15 cellular contexts compared by ENCODE assay signal in the genomic region with DNA sequence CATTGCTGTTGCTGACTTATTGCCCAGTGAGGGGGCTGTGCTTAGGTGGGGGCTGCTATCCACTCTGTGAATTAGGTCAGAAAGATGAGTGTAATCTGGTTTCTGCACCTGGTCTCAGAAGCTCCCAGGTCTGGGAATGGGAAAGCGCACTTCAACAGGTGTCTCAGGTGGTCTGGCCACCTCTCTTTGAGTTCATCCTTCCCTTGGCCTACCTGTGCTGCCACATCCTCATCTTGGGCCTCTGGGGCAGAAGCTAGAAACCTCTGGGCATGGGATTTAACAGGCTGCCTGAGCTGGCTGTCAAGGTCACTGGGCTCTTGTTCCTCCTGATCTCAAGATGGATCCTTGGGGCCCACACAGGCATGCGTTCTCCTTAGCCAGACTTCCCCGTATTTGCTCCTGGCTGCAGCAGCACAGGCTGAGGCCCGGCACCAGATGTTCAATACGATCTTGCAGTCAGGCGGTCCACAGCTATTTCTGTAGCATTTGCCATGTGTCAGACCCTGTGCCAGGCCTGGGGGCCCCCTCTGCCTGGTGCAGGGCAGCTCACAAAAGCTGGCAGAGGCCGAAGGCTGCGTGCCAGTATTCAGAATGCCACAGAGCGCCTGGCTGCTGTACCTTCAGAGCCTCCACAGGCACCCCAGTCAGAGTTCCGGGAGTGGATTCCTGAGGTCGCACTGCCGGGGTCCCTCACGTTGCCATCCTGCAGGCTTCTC. TPM values are rescaled to one million over a fixed set of nuclear protein-coding genes. Genes with fewer than 3 reads are reported as not detected.
DNase-seq lines count a peak whose midpoint lies in the region; ATAC-seq, FAIRE-seq and TF ChIP-seq lines count a peak whose summit lies in the region.
"Not testable (repeated sequence)": the region's sequence is repeated elsewhere in the genome, so short reads cannot be mapped to it uniquely, and the experiment has no call there.
"Had no signal": no experiment of that assay in that cellular context is flagged by ENCODE, and none has a peak within 500 bp of the region (broad histone marks: within the 10 kb centered on the region; RNA-seq: fewer than 3 reads in every experiment).

No MANE protein-coding gene starts in this region.

- peaks cover 40% of the 10 kb centered on the region for H3K4me1 Mint-ChIP-seq in activated CD8-positive, alpha-beta T cell treated with anti-CD3 and anti-CD28 coated beads for 36 hours (ENCODE audit: low read depth)
- peaks cover 15% of the 10 kb centered on the region for H3K4me1 Mint-ChIP-seq in activated naive CD8-positive, alpha-beta T cell treated with anti-CD3 and anti-CD28 coated beads, Interleukin-2, amount 10 ng/mL, durations not matched to agents 7 days and 5 days

- not testable (repeated sequence) for H2AFZ ChIP-seq in OCI-LY1 (ENCODE audit: low read length); endothelial cell of umbilical vein (ENCODE audit: low read depth, low read length)

- not testable (repeated sequence) for BruUV-seq in endothelial cell of umbilical vein (replicated peaks; lab: Mats Ljungman, UMichigan)

- 73 to 86% methylated on average over 6 to 10 of the region's 13 CpGs for WGBS in lung, 2 donors

- CTCF ChIA-PET in activated CD8-positive, alpha-beta T cell treated with anti-CD3 and anti-CD28 coated beads for 36 hours (lab: Charles Lee), result interaction anchor here (1.1 kb wide), 1 partner anchor 14 kb away, joined by 5 read pairs; no protein-coding TSS in a partner anchor
- CTCF ChIA-PET in endothelial cell of umbilical vein (lab: Charles Lee), result not testable (repeated sequence)

- H3K27ac Mint-ChIP-seq in activated CD8-positive, alpha-beta T cell treated with anti-CD3 and anti-CD28 coated beads for 36 hours, result peak overlapping the region; percentile 81
- H3K27ac Mint-ChIP-seq in activated naive CD8-positive, alpha-beta T cell treated with anti-CD3 and anti-CD28 coated beads, Interleukin-2, amount 10 ng/mL, durations not matched to agents 7 days and 5 days, result peak overlapping the region; percentile 84

- not testable (repeated sequence) for TF ChIP-seq CTCF in OCI-LY1 (IDR thresholded peaks at IDR 0.05; ENCODE audit: low read length); activated CD8-positive, alpha-beta T cell treated with anti-CD3 and anti-CD28 coated beads for 36 hours (IDR thresholded peaks at IDR 0.05); endothelial cell of umbilical vein (IDR thresholded peaks at IDR 0.05; ENCODE audit: extremely low read depth in 1 of 2, insufficient read depth in 1 of 2, low read depth in 1 of 2, low read length in 2 of 2); lung (IDR thresholded peaks at IDR 0.05; ENCODE audit: control extremely low read depth, extremely low read depth); upper lobe of right lung (IDR thresholded peaks at IDR 0.05)

- H3K9me1 ChIP-seq in endothelial cell of umbilical vein (replicated peaks; ENCODE audit: control insufficient read depth, extremely low read depth, insufficient read depth, low read length), result not testable (repeated sequence)

- not testable (repeated sequence) for H3K9me2 ChIP-seq in OCI-LY1 (ENCODE audit: low read depth, low read length)

- H3K4me1 ChIP-seq in OCI-LY1 (ENCODE audit: insufficient read depth, low read length, severe bottlenecking) (peaks cover 16% of the 10 kb centered on the region), skeletal muscle tissue (ENCODE audit: control insufficient read depth in 3 of 3, insufficient read depth in 3 of 3, low read length in 3 of 3) (peaks cover 3 to 16% (median 4%) of the 10 kb centered on the region in 3 donors)
- not testable (repeated sequence) for H3K4me1 ChIP-seq in endothelial cell of umbilical vein (ENCODE audit: control insufficient read depth, extremely low read depth, insufficient read depth, low read length); lung (ENCODE audit: control insufficient read depth in 2 of 2, insufficient read depth in 2 of 2, low read length in 2 of 2); upper lobe of right lung

- not testable (repeated sequence) for H3K9me3 ChIP-seq in OCI-LY1 (ENCODE audit: low read length); endothelial cell of umbilical vein (replicated peaks; ENCODE audit: control insufficient read depth, insufficient read depth, low read length); lung (ENCODE audit: control insufficient read depth in 2 of 2, insufficient read depth in 1 of 2, low read length in 1 of 2); skeletal muscle tissue (ENCODE audit: control insufficient read depth in 3 of 3, low read length in 3 of 3); upper lobe of right lung

- not testable (repeated sequence) for H3K9ac ChIP-seq in OCI-LY1 (ENCODE audit: low read length); endothelial cell of umbilical vein (replicated peaks; ENCODE audit: extremely low read depth, insufficient read depth, low read length)
- H3K9ac ChIP-seq in skeletal muscle tissue (ENCODE audit: low read depth in 1 of 3, low read length in 3 of 3), result peak overlapping the region in 1 of 3 donors; percentile 16

- not testable (repeated sequence) for H3K9me3 Mint-ChIP-seq in activated CD8-positive, alpha-beta T cell treated with anti-CD3 and anti-CD28 coated beads for 36 hours; activated naive CD8-positive, alpha-beta T cell treated with anti-CD3 and anti-CD28 coated beads, Interleukin-2, amount 10 ng/mL, durations not matched to agents 7 days and 5 days

- not testable (repeated sequence) for H3K4me3 Mint-ChIP-seq in activated CD8-positive, alpha-beta T cell treated with anti-CD3 and anti-CD28 coated beads for 36 hours; activated naive CD8-positive, alpha-beta T cell treated with anti-CD3 and anti-CD28 coated beads, Interleukin-2, amount 10 ng/mL, durations not matched to agents 7 days and 5 days

- not testable (repeated sequence) for FAIRE-seq in endothelial cell of umbilical vein (lab: Jason Lieb, UNC)

- ATAC-seq in activated CD8-positive, alpha-beta T cell treated with anti-CD3 and anti-CD28 coated beads for 36 hours; activated naive CD8-positive, alpha-beta T cell treated with anti-CD3 and anti-CD28 coated beads, Interleukin-2, amount 10 ng/mL, durations not matched to agents 7 days and 5 days (ENCODE audit: low read depth); lung (ENCODE audit: insufficient read depth, low FRiP score); upper lobe of right lung: not testable (repeated sequence)

- not testable (repeated sequence) for H4K20me1 ChIP-seq in OCI-LY1 (ENCODE audit: insufficient read depth, low read length); endothelial cell of umbilical vein (replicated peaks; ENCODE audit: control insufficient read depth, extremely low read depth, insufficient read depth, low read length)

- peak; percentile 16 for DNase-seq in DMS53 (lab: John Stamatoyannopoulos, UW)
- DNase-seq in activated CD8-positive, alpha-beta T cell treated with anti-CD3 and anti-CD28 coated beads for 36 hours; activated naive CD8-positive, alpha-beta T cell treated with anti-CD3 and anti-CD28 coated beads, Interleukin-2, amount 10 ng/mL, durations not matched to agents 7 days and 5 days; endothelial cell of umbilical vein (ENCODE audit: low read depth, low spot score); lung (ENCODE audit: low spot score); upper lobe of right lung: not testable (repeated sequence)

- H3K79me2 ChIP-seq in OCI-LY1 (ENCODE audit: insufficient read depth, low read length); endothelial cell of umbilical vein (ENCODE audit: control insufficient read depth, insufficient read depth, low read length): not testable (repeated sequence)

- H3K27me3 Mint-ChIP-seq in activated CD8-positive, alpha-beta T cell treated with anti-CD3 and anti-CD28 coated beads for 36 hours; activated naive CD8-positive, alpha-beta T cell treated with anti-CD3 and anti-CD28 coated beads, Interleukin-2, amount 10 ng/mL, durations not matched to agents 7 days and 5 days: not testable (repeated sequence)

- not testable (repeated sequence) for H3K36me3 Mint-ChIP-seq in activated CD8-positive, alpha-beta T cell treated with anti-CD3 and anti-CD28 coated beads for 36 hours (ENCODE audit: low read depth); activated naive CD8-positive, alpha-beta T cell treated with anti-CD3 and anti-CD28 coated beads, Interleukin-2, amount 10 ng/mL, durations not matched to agents 7 days and 5 days

- POLR2A ChIA-PET in activated CD8-positive, alpha-beta T cell treated with anti-CD3 and anti-CD28 coated beads for 36 hours (lab: Charles Lee), result interaction anchor here (0.7 kb wide), 1 partner anchor 376 kb away, joined by 3 read pairs; no protein-coding TSS in a partner anchor
- POLR2A ChIA-PET in activated naive CD8-positive, alpha-beta T cell treated with anti-CD3 and anti-CD28 coated beads, Interleukin-2, amount 10 ng/mL, durations not matched to agents 7 days and 5 days (lab: Charles Lee), result interaction anchor here (0.7 to 1.1 kb wide), 3 partner anchors 13 to 14 kb away, joined by 3 to 6 read pairs (median 3); a partner anchor contains a TSS
- POLR2A ChIA-PET in endothelial cell of umbilical vein (lab: Charles Lee), result interaction anchor here (1.0 kb wide), 1 partner anchor 14 kb away, joined by 7 read pairs; a partner anchor contains a TSS

- H3K36me3 ChIP-seq in OCI-LY1 (ENCODE audit: insufficient read depth, low read length); endothelial cell of umbilical vein (ENCODE audit: control insufficient read depth in 2 of 2, extremely low read depth in 1 of 2, insufficient read depth in 2 of 2, low read length in 2 of 2); lung (ENCODE audit: control insufficient read depth in 2 of 2, insufficient read depth in 2 of 2, low read length in 2 of 2); skeletal muscle tissue (ENCODE audit: control insufficient read depth in 3 of 3, insufficient read depth in 3 of 3, low read length in 3 of 3); upper lobe of right lung: not testable (repeated sequence)

- intact Hi-C loops in activated CD8-positive, alpha-beta T cell treated with anti-CD3 and anti-CD28 coated beads for 36 hours (cut with micrococcal nuclease); upper lobe of right lung (cut with DNase I): not testable (repeated sequence)
- intact Hi-C loops in endothelial cell of umbilical vein (cut with micrococcal nuclease), result loop anchor here (1.0 kb wide), 1 partner anchor 14 kb away; no protein-coding TSS in a partner anchor

- dilution Hi-C loops in endothelial cell of umbilical vein (cut with MboI; ENCODE audit: extremely low pct_ligation_motif_present, low sequenced_read_pairs), result not testable (repeated sequence)

- not testable (repeated sequence) for H3K4me3 ChIP-seq in OCI-LY1 (ENCODE audit: low read depth, low read length, poor library complexity, severe bottlenecking); endothelial cell of umbilical vein (replicated peaks in 1 of 3; ENCODE audit: insufficient read depth in 1 of 3, low read depth in 1 of 3, low read length in 3 of 3); lung; skeletal muscle tissue (ENCODE audit: low read length in 3 of 3); upper lobe of right lung

- 0 out of 2 replicates have a peak overlapping the region, but pooled peaks have one; percentile 23 for H3K4me2 ChIP-seq in OCI-LY1 (ENCODE audit: low read length)
- H3K4me2 ChIP-seq in endothelial cell of umbilical vein (ENCODE audit: insufficient read depth, low read length), result not testable (repeated sequence)

- H3K27me3 ChIP-seq in OCI-LY1 (ENCODE audit: insufficient read depth, low read length); endothelial cell of umbilical vein (ENCODE audit: control insufficient read depth in 2 of 2, insufficient read depth in 2 of 2, low read length in 2 of 2); lung (ENCODE audit: control insufficient read depth, insufficient read depth); skeletal muscle tissue (ENCODE audit: control insufficient read depth in 3 of 3, insufficient read depth in 3 of 3, low read length in 3 of 3); upper lobe of right lung: not testable (repeated sequence)

- H3K27ac ChIP-seq in OCI-LY1 (ENCODE audit: low read depth, low read length, poor library complexity, severe bottlenecking) (peak overlapping the region; percentile 51), endothelial cell of umbilical vein (ENCODE audit: insufficient read depth, low read depth, low read length) (peak overlapping the region; percentile 1), lung (ENCODE audit: low read depth in 1 of 2, low read length in 1 of 2) (peak overlapping the region; percentile 11 to 64), skeletal muscle tissue (ENCODE audit: low read depth, low read length) (peak overlapping the region; percentile 71), upper lobe of right lung (peak overlapping the region; percentile 55)

- TF ChIP-seq POLR2A in endothelial cell of umbilical vein (IDR thresholded peaks at IDR 0.05; ENCODE audit: low read depth, low read length), result not testable (repeated sequence)

- not testable (repeated sequence) for H3F3A ChIP-seq in OCI-LY1 (ENCODE audit: insufficient read depth, low read length)

RNA-seq across cellular contexts. Expression of a gene that starts 14.3 kb away (rescaled TPM):
- 10 to 100 TPM; 60.3 to 60.7 TPM for total RNA-seq in activated CD8-positive, alpha-beta T cell treated with anti-CD3 and anti-CD28 coated beads for 36 hours
- total RNA-seq in activated naive CD8-positive, alpha-beta T cell treated with anti-CD3 and anti-CD28 coated beads, Interleukin-2, amount 10 ng/mL, durations not matched to agents 7 days and 5 days, result 10 to 100 TPM; 25.7 to 30.1 TPM
- total RNA-seq in endothelial cell of umbilical vein, result 17.5 and 24.6 TPM in 2 replicates
- polyA plus RNA-seq in endothelial cell of umbilical vein, result 11.2 and 12.5 TPM in 2 replicates
- 15.1 and 15.8 TPM in 2 replicates for polyA plus RNA-seq in endothelial cell of umbilical vein (2011; cell fraction: cytosol; rRNA removed)
- polyA plus RNA-seq in endothelial cell of umbilical vein (2011; cell fraction: nucleus; rRNA removed), result 19.6 and 20.0 TPM in 2 replicates
- polyA plus RNA-seq in endothelial cell of umbilical vein (2012), result 14.8 and 17.0 TPM in 2 replicates
- polyA minus RNA-seq in endothelial cell of umbilical vein, result 7.6 and 10.8 TPM in 2 replicates
- polyA minus RNA-seq in endothelial cell of umbilical vein (2011; cell fraction: cytosol; rRNA and poly(A)+ RNA removed), result 9.3 TPM
- polyA minus RNA-seq in endothelial cell of umbilical vein (2011; cell fraction: nucleus; rRNA and poly(A)+ RNA removed), result 8.3 and 12.3 TPM in 2 replicates
- total RNA-seq in lung, result 10 to 100 TPM; 11.5 to 19.3 TPM
- 10 to 100 TPM; 17.7 to 19.9 TPM for polyA plus RNA-seq in lung
- 8.4 TPM for total RNA-seq in skeletal muscle tissue
- 15.8 TPM for total RNA-seq in upper lobe of right lung

RNA-seq across cellular contexts. Expression of a gene that starts 21.4 kb away (rescaled TPM):
- total RNA-seq in activated CD8-positive, alpha-beta T cell treated with anti-CD3 and anti-CD28 coated beads for 36 hours, result 10 to 100 TPM; 44.8 to 50.6 TPM
- 100 to 1,000 TPM; 108 to 109 TPM for total RNA-seq in activated naive CD8-positive, alpha-beta T cell treated with anti-CD3 and anti-CD28 coated beads, Interleukin-2, amount 10 ng/mL, durations not matched to agents 7 days and 5 days
- 35.2 and 42.2 TPM in 2 replicates for total RNA-seq in endothelial cell of umbilical vein
- 42.9 and 44.0 TPM in 2 replicates for polyA plus RNA-seq in endothelial cell of umbilical vein
- 41.1 and 42.8 TPM in 2 replicates for polyA plus RNA-seq in endothelial cell of umbilical vein (2011; cell fraction: cytosol; rRNA removed)
- 44.1 and 46.1 TPM in 2 replicates for polyA plus RNA-seq in endothelial cell of umbilical vein (2011; cell fraction: nucleus; rRNA removed)
- polyA plus RNA-seq in endothelial cell of umbilical vein (2012), result 39.4 and 43.7 TPM in 2 replicates
- 56.8 and 73.5 TPM in 2 replicates for polyA minus RNA-seq in endothelial cell of umbilical vein
- 4.5 TPM for polyA minus RNA-seq in endothelial cell of umbilical vein (2011; cell fraction: cytosol; rRNA and poly(A)+ RNA removed)
- 27.7 and 31.7 TPM in 2 replicates for polyA minus RNA-seq in endothelial cell of umbilical vein (2011; cell fraction: nucleus; rRNA and poly(A)+ RNA removed)
- 100 to 1,000 TPM in 1 of 2 donors, 10 to 100 TPM in 1; 39.8 to 100 TPM for total RNA-seq in lung
- polyA plus RNA-seq in lung, result 10 to 100 TPM; 32.0 to 58.6 TPM
- total RNA-seq in skeletal muscle tissue, result 11.5 TPM
- 113 TPM for total RNA-seq in upper lobe of right lung

RNA-seq across cellular contexts. Expression of a gene that starts 23.2 kb away (rescaled TPM):
- not detected for total RNA-seq in activated CD8-positive, alpha-beta T cell treated with anti-CD3 and anti-CD28 coated beads for 36 hours
- total RNA-seq in activated naive CD8-positive, alpha-beta T cell treated with anti-CD3 and anti-CD28 coated beads, Interleukin-2, amount 10 ng/mL, durations not matched to agents 7 days and 5 days, result not detected
- not detected in 2 replicates for total RNA-seq in endothelial cell of umbilical vein
- polyA plus RNA-seq in endothelial cell of umbilical vein, result not detected in 2 replicates
- not detected in 2 replicates for polyA plus RNA-seq in endothelial cell of umbilical vein (2011; cell fraction: cytosol; rRNA removed)
- not detected in 2 replicates for polyA plus RNA-seq in endothelial cell of umbilical vein (2011; cell fraction: nucleus; rRNA removed)
- not detected in 2 replicates for polyA plus RNA-seq in endothelial cell of umbilical vein (2012)
- not detected in 2 replicates for polyA minus RNA-seq in endothelial cell of umbilical vein
- not detected for polyA minus RNA-seq in endothelial cell of umbilical vein (2011; cell fraction: cytosol; rRNA and poly(A)+ RNA removed)
- polyA minus RNA-seq in endothelial cell of umbilical vein (2011; cell fraction: nucleus; rRNA and poly(A)+ RNA removed), result not detected in 2 replicates
- total RNA-seq in lung, result not detected
- polyA plus RNA-seq in lung, result not detected
- total RNA-seq in skeletal muscle tissue, result not detected
- not detected for total RNA-seq in upper lobe of right lung
- total RNA-seq: astrocyte, esophagus muscularis mucosa, frontal cortex, IMR-90, lung microvascular endothelial cell, omental fat pad, PC-9 had no signal
- polyA plus RNA-seq: IMR-90 had no signal

Comparison
In these comparisons a context has a peak if more than half of its experiments do, and no peak if none do; other contexts are left out.
1. H3K27ac ChIP-seq: peak in every context shown above with its lines; median percentile 71 in skeletal muscle tissue; 55 in upper lobe of right lung; 51 in OCI-LY1; 38 in lung; 1 in endothelial cell of umbilical vein.